In genomic region chr10:32952541-32953276, GRCh38 we compare ENCODE assay signal across 16 cellular contexts. TPM values are rescaled to one million over a fixed set of nuclear protein-coding genes. Genes with fewer than 3 reads are reported as not detected.
DNase-seq lines count a peak whose midpoint lies in the region; ATAC-seq, FAIRE-seq and TF ChIP-seq lines count a peak whose summit lies in the region.
"Had no signal": no experiment of that assay in that cellular context is flagged by ENCODE, and none has a peak within 500 bp of the region (broad histone marks: within the 10 kb centered on the region; RNA-seq: fewer than 3 reads in every experiment).

No MANE protein-coding gene starts in this region.

- H4K12ac ChIP-seq in trophoblast cell (ENCODE audit: low read depth, low read length) = no peak overlapping the region

- TF ChIP-seq CTCF in IMR-90 (conservative IDR thresholded peaks at IDR 0.05; ENCODE audit: low read depth, low read length) (no peak), coronary artery (IDR thresholded peaks at IDR 0.05) (no peak)

- H3K4me1 Mint-ChIP-seq in CD4-positive, alpha-beta memory T cell = peaks cover 61 to 77% (median 69%) of the 10 kb centered on the region in 4 donors

- peak overlapping the region; percentile 69 for H3K27ac ChIP-seq in CD4-positive, alpha-beta memory T cell (ENCODE audit: low read depth, low read length)
- H3K27ac ChIP-seq in IMR-90 (ENCODE audit: insufficient read depth, low read length) = peak overlapping the region; percentile 66; the same call in 1 of the 2 replicates
- no peak overlapping the region for H3K27ac ChIP-seq in coronary artery
- H3K27ac ChIP-seq in trophoblast cell (ENCODE audit: low read depth, low read length) = no peak overlapping the region

- H4K91ac ChIP-seq in IMR-90 (ENCODE audit: insufficient read depth, low read depth, low read length) (no peak overlapping the region), trophoblast cell (ENCODE audit: low read depth, low read length) (no peak overlapping the region)

- WGBS in IMR-90 (ENCODE audit: extremely low coverage in 2 of 2, insufficient read length in 1 of 2), 2 experiments = no CpG with 5 or more reads among the region's 4 CpGs
- no CpG with 5 or more reads among the region's 4 CpGs for WGBS in trophoblast cell (ENCODE audit: extremely low coverage, insufficient coverage, insufficient read length)

- ATAC-seq in IMR-90 (ENCODE audit: low read depth) (no peak), GM21528 (IDR thresholded peaks at IDR 0.05; ENCODE audit: low FRiP score, unreplicated experiment) (no peak)

- H3K9me1 ChIP-seq in IMR-90 (ENCODE audit: insufficient read depth, low read length) = peaks cover 3% of the 10 kb centered on the region; the same call in 1 of the 2 replicates

- H2AK9ac ChIP-seq in IMR-90 (replicated peaks; ENCODE audit: low read depth, low read length, poor library complexity) = no peak overlapping the region

- no peaks in the 10 kb centered on the region for H3K9me3 Mint-ChIP-seq in CD4-positive, alpha-beta memory T cell

- H2AK5ac ChIP-seq in IMR-90 (ENCODE audit: low read depth, low read length) (no peak overlapping the region), trophoblast cell (ENCODE audit: low read length) (no peak overlapping the region)

- peaks cover 95% of the 10 kb centered on the region for H4K20me1 ChIP-seq in IMR-90 (ENCODE audit: insufficient read depth, low read length)

- H2AFZ ChIP-seq in IMR-90 (replicated peaks; ENCODE audit: low read length, poor library complexity) (no peak overlapping the region), trophoblast cell (ENCODE audit: insufficient read depth, low read length, poor library complexity) (no peak overlapping the region)
- H2AFZ ChIP-seq: parathyroid adenoma had no signal

- no peak for TF ChIP-seq RAD21 in IMR-90 (IDR thresholded peaks at IDR 0.05; ENCODE audit: low read length)

- H3K4me2 ChIP-seq in IMR-90 (ENCODE audit: low read depth, low read length) = peak overlapping the region; percentile 100
- no peak overlapping the region for H3K4me2 ChIP-seq in trophoblast cell (ENCODE audit: low read length)

- no peaks in the 10 kb centered on the region for H3K27me3 Mint-ChIP-seq in CD4-positive, alpha-beta memory T cell

- peak overlapping the region; percentile 84; the same call in 1 of the 2 replicates for H3K23ac ChIP-seq in IMR-90 (ENCODE audit: low read depth, low read length)
- H3K23ac ChIP-seq in trophoblast cell (ENCODE audit: low read length) = no peak overlapping the region

- BruUV-seq in IMR-90 (replicated peaks; lab: Mats Ljungman, UMichigan) = no TSS peak

- H2BK12ac ChIP-seq in trophoblast cell (ENCODE audit: low read length) = no peak overlapping the region

- H4K8ac ChIP-seq in IMR-90 (ENCODE audit: low read depth in 2 of 2, low read length in 2 of 2) (no peak overlapping the region), trophoblast cell (ENCODE audit: low read depth, low read length) (no peak overlapping the region)

- peak overlapping the region; percentile 85 to 96 (median 89) for H3K4me3 Mint-ChIP-seq in CD4-positive, alpha-beta memory T cell

- CTCF ChIA-PET in CD4-positive, alpha-beta memory T cell (lab: Charles Lee; ENCODE audit: partially characterized antibody) = interaction anchor here (0.9 to 5.3 kb wide), 6 partner anchors 9 to 179 kb away, joined by 3 to 25 read pairs (median 4); no protein-coding TSS in a partner anchor
- CTCF ChIA-PET in IMR-90 (lab: Yijun Ruan, JAX) = no interaction called here

- no peaks in the 10 kb centered on the region for H3K9me3 ChIP-seq in CD4-positive, alpha-beta memory T cell (ENCODE audit: control insufficient read depth in 1 of 2, low read length in 2 of 2)
- H3K9me3 ChIP-seq in IMR-90 (ENCODE audit: control insufficient read depth, insufficient read depth, low read length) = no peaks in the 10 kb centered on the region
- no peaks in the 10 kb centered on the region for H3K9me3 ChIP-seq in trophoblast cell (ENCODE audit: insufficient read depth, low read depth, low read length)

- intact Hi-C loops in CD4-positive, alpha-beta memory T cell (cut with micrococcal nuclease) = no loop called here
- intact Hi-C loops in IMR-90 (cut with micrococcal nuclease) = loop anchor here (5.0 kb wide), 1 partner anchor 155 kb away; no protein-coding TSS in a partner anchor

- DNase-seq in CD4-positive, alpha-beta memory T cell = no peak
- no peak for DNase-seq in IMR-90
- DNase-seq in coronary artery (ENCODE audit: low spot score) = no peak
- DNase-seq in trophoblast cell = no peak
- no peak for DNase-seq in HPDE6-E6E7 (ENCODE audit: extremely low spot score)
- DNase-seq in NCI-H2227 treated with DMSO at 0.1 percent for 48 hours (lab: John Stamatoyannopoulos, UW) = no peak
- no peak for DNase-seq in GM19239 (ENCODE audit: insufficient read length, low spot score)
- DNase-seq: activated CD8-positive, alpha-beta memory T cell treated with anti-CD3 and anti-CD28 coated beads, Interleukin-2, amount 50 U/mL, for 48 hours; anterior cingulate cortex; NCI-H510A treated with DMSO at 0.1 percent for 48 hours; stimulated activated naive CD4-positive, alpha-beta T cell treated with Interleukin-2 at 50 U/mL for 16 hours had no signal

- peak overlapping the region; percentile 10 to 92 (median 91) for H3K27ac Mint-ChIP-seq in CD4-positive, alpha-beta memory T cell

- no peaks in the 10 kb centered on the region for H3K27me3 ChIP-seq in CD4-positive, alpha-beta memory T cell (ENCODE audit: insufficient read depth, low read length)
- no peaks in the 10 kb centered on the region for H3K27me3 ChIP-seq in IMR-90 (ENCODE audit: control insufficient read depth, insufficient read depth, low read length)
- no peaks in the 10 kb centered on the region for H3K27me3 ChIP-seq in trophoblast cell (ENCODE audit: insufficient read depth, low read length)

- no peak overlapping the region for H3K56ac ChIP-seq in IMR-90 (ENCODE audit: extremely low read depth, insufficient read depth, low read length)

- H2BK120ac ChIP-seq in IMR-90 (ENCODE audit: low read depth, low read length) = no peak overlapping the region
- H2BK120ac ChIP-seq in trophoblast cell (ENCODE audit: insufficient read depth, low read length, poor library complexity) = no peak overlapping the region

- H3K18ac ChIP-seq in IMR-90 (ENCODE audit: low read depth, low read length) (no peak overlapping the region), trophoblast cell (ENCODE audit: low read length) (no peak overlapping the region)

- no peaks in the 10 kb centered on the region for H3K36me3 ChIP-seq in CD4-positive, alpha-beta memory T cell (ENCODE audit: insufficient read depth, low read length)
- peaks cover 8% of the 10 kb centered on the region for H3K36me3 ChIP-seq in IMR-90 (ENCODE audit: control insufficient read depth, insufficient read depth, low read length)
- H3K36me3 ChIP-seq in trophoblast cell (ENCODE audit: control insufficient read depth in 1 of 2, insufficient read depth in 2 of 2, low read length in 2 of 2) = peaks cover 0 to 2% of the 10 kb centered on the region in 2 experiments

- dilution Hi-C loops in IMR-90 (cut with HindIII; ENCODE audit: low sequenced_read_pairs, unreplicated experiment) = no loop called here

- H3K4me1 ChIP-seq in CD4-positive, alpha-beta memory T cell (ENCODE audit: insufficient read depth, low read length) = peaks cover 80% of the 10 kb centered on the region
- H3K4me1 ChIP-seq in IMR-90 (ENCODE audit: control insufficient read depth, insufficient read depth, low read length) (peaks cover 22% of the 10 kb centered on the region), trophoblast cell (ENCODE audit: control insufficient read depth in 1 of 2, insufficient read depth in 2 of 2, low read length in 2 of 2) (peaks cover 2 to 9% of the 10 kb centered on the region in 2 experiments)

- peaks cover 32 to 51% of the 10 kb centered on the region in 2 donors for H3K36me3 Mint-ChIP-seq in CD4-positive, alpha-beta memory T cell

- peak overlapping the region; percentile 55 for H2BK5ac ChIP-seq in IMR-90 (ENCODE audit: low read depth, low read length, poor library complexity, severe bottlenecking)
- H2BK5ac ChIP-seq in trophoblast cell (ENCODE audit: low read depth, low read length, poor library complexity) = no peak overlapping the region

- H4K5ac ChIP-seq in IMR-90 (ENCODE audit: low read depth, low read length) = no peak overlapping the region

- peaks cover 0 to 9% of the 10 kb centered on the region in 2 experiments; a peak in 1 of 4 replicates for H3K79me1 ChIP-seq in IMR-90 (ENCODE audit: low read depth in 1 of 2, low read length in 2 of 2)
- peaks cover 7% of the 10 kb centered on the region for H3K79me1 ChIP-seq in trophoblast cell (ENCODE audit: low read length)

- TF ChIP-seq POLR2A in IMR-90 (IDR thresholded peaks at IDR 0.05; ENCODE audit: low read depth, low read length) = no peak; the same call in 1 of the 2 replicates

- in situ Hi-C loops in IMR-90 (cut with MboI; ENCODE audit: low sequenced_read_pairs) = loop anchor here (5.0 kb wide), 1 partner anchor 55 kb away; no protein-coding TSS in a partner anchor

- peak overlapping the region; percentile 25; the same call in 1 of the 2 replicates for H3K9ac ChIP-seq in IMR-90 (ENCODE audit: low read depth, low read length)
- no peak overlapping the region for H3K9ac ChIP-seq in trophoblast cell (ENCODE audit: low read length)
- H3K9ac ChIP-seq: parathyroid adenoma had no signal

- H3K14ac ChIP-seq in IMR-90 (replicated peaks; ENCODE audit: low read depth, low read length) = 0 out of 2 replicates have a peak overlapping the region, but pooled peaks have one; percentile 47
- no peak overlapping the region for H3K14ac ChIP-seq in trophoblast cell (ENCODE audit: low read length)

- POLR2A ChIA-PET in CD4-positive, alpha-beta memory T cell (lab: Charles Lee; ENCODE audit: partially characterized antibody) = interaction anchor here (0.7 to 10.4 kb wide), 12 partner anchors 8 to 575 kb away, joined by 3 to 131 read pairs (median 4); no protein-coding TSS in a partner anchor
- POLR2A ChIA-PET in IMR-90 (lab: Charles Lee; ENCODE audit: unreplicated experiment) = no interaction called here

- FAIRE-seq in GM19239 (lab: Jason Lieb, UNC) = no peak
- FAIRE-seq: endometrium, H54 had no signal

- H2BK20ac ChIP-seq in IMR-90 (ENCODE audit: low read depth, low read length) = no peak overlapping the region

- H3K4ac ChIP-seq in IMR-90 (ENCODE audit: low read depth, low read length) = no peak overlapping the region
- peak overlapping the region; percentile 73 for H3K4ac ChIP-seq in trophoblast cell (ENCODE audit: low read depth, low read length)

- no peak overlapping the region for H2BK15ac ChIP-seq in IMR-90 (ENCODE audit: low read depth, low read length)

- H3K4me3 ChIP-seq in CD4-positive, alpha-beta memory T cell (ENCODE audit: low read length in 2 of 2) = peak overlapping the region in 1 of 2 donors; percentile 80
- H3K4me3 ChIP-seq in IMR-90 (ENCODE audit: insufficient read depth, low read depth, low read length) = peak overlapping the region; percentile 10; the same call in 1 of the 2 replicates
- peak overlapping the region; percentile 97 for H3K4me3 ChIP-seq in coronary artery
- no peak overlapping the region for H3K4me3 ChIP-seq in trophoblast cell (ENCODE audit: low read depth, low read length)
- H3K4me3 ChIP-seq: lung had no signal

- peaks cover 25% of the 10 kb centered on the region for H3K79me2 ChIP-seq in trophoblast cell (ENCODE audit: control insufficient read depth, insufficient read depth, low read length, poor library complexity)

RNA-seq across cellular contexts. Expression of gene ITGB1, which starts 5.3 kb away (rescaled TPM):
- total RNA-seq in CD4-positive, alpha-beta memory T cell = 100 to 1,000 TPM; 420 to 435 TPM
- 100 to 1,000 TPM; 634 to 758 TPM for polyA plus RNA-seq in CD4-positive, alpha-beta memory T cell
- total RNA-seq in IMR-90 (2012; rRNA removed) = 1,331 and 2,388 TPM in 2 replicates
- 1,631 and 2,066 TPM in 2 replicates for polyA plus RNA-seq in IMR-90 (2012; rRNA removed)
- 248 and 281 TPM in 2 replicates for polyA plus RNA-seq in IMR-90 (2012; cell fraction: cytosol; rRNA removed)
- 53.9 and 506 TPM in 2 replicates for polyA plus RNA-seq in IMR-90 (2012; cell fraction: nucleus; rRNA removed; ENCODE audit: low replicate concordance)
- polyA plus RNA-seq in trophoblast cell (2013) = 787 and 808 TPM in 2 replicates

Comparison
In these comparisons a context has a peak if more than half of its experiments do, and no peak if none do; other contexts are left out.
1. H3K27ac ChIP-seq: peak in CD4-positive, alpha-beta memory T cell (single experiment) and IMR-90 (single experiment); none in coronary artery (0 of 2) and trophoblast cell (single experiment).